In genomic region chr6:30740993-30741784, GRCh38 we compare ENCODE assay signal across 8 cellular contexts. TPM values are rescaled to one million over a fixed set of nuclear protein-coding genes. Genes with fewer than 3 reads are reported as not detected.
DNase-seq lines count a peak whose midpoint lies in the region; ATAC-seq and TF ChIP-seq lines count a peak whose summit lies in the region.

No MANE protein-coding gene starts in this region.

- peak overlapping the region; percentile 83 to 96 (median 92) for H3K4me3 Mint-ChIP-seq in naive B cell

- peak overlapping the region; percentile 52 for H3K4me3 ChIP-seq in AG09309 (ENCODE audit: control insufficient read depth, low read depth, low read length)
- H3K4me3 ChIP-seq in cardiac fibroblast (replicated peaks in 1 of 2; ENCODE audit: low read depth in 2 of 2, low read length in 2 of 2): peak overlapping the region; percentile 64 to 99

- no peaks in the 10 kb centered on the region for H3K36me3 Mint-ChIP-seq in naive B cell

- DNase-seq in AG09309 (ENCODE audit: low read depth): no peak
- DNase-seq in M059J (ENCODE audit: low read depth): peak; percentile 59
- DNase-seq in cardiac fibroblast (ENCODE audit: low read depth in 2 of 2): peak; percentile 48 to 65
- no peak for DNase-seq in naive B cell
- DNase-seq in RPMI8226: no peak
- no peak for DNase-seq in DMS153 (lab: John Stamatoyannopoulos, UW)

- TF ChIP-seq CTCF in AG09309 (IDR thresholded peaks at IDR 0.05; ENCODE audit: control insufficient read depth, insufficient read depth, low read depth, low read length, missing control alignments): no peak
- TF ChIP-seq CTCF in cardiac fibroblast (IDR thresholded peaks at IDR 0.05; ENCODE audit: low read depth, low read length): no peak

- H3K27me3 Mint-ChIP-seq in naive B cell: no peaks in the 10 kb centered on the region

- ATAC-seq in naive B cell (ENCODE audit: low read depth in 2 of 2): no peak
- no peak for ATAC-seq in HG03280 (IDR thresholded peaks at IDR 0.05; ENCODE audit: unreplicated experiment)
- ATAC-seq in HG02840 (IDR thresholded peaks at IDR 0.05; ENCODE audit: low FRiP score, unreplicated experiment): no peak

- H3K9me3 Mint-ChIP-seq in naive B cell: no peaks in the 10 kb centered on the region

- H3K27ac Mint-ChIP-seq in naive B cell: peak overlapping the region in 5 of 6 donors; percentile 41 to 84 (median 66)

- peaks cover 47 to 55% (median 51%) of the 10 kb centered on the region in 3 donors for H3K4me1 Mint-ChIP-seq in naive B cell

RNA-seq across cellular contexts. Expression of gene FLOT1, which starts 1.3 kb away (rescaled TPM):
- 194 and 244 TPM in 2 replicates for total RNA-seq in M059J (2014; rRNA removed; shearing (Covaris generic))
- polyA plus RNA-seq in naive B cell (ENCODE audit: low read depth in 6 of 6): 10 to 100 TPM; 43.5 to 65.2 (median 52.4) TPM

RNA-seq across cellular contexts. Expression of gene IER3, which starts 3.2 kb away (rescaled TPM):
- 348 and 388 TPM in 2 replicates for total RNA-seq in M059J (2014; rRNA removed; shearing (Covaris generic))
- polyA plus RNA-seq in naive B cell (ENCODE audit: low read depth in 6 of 6): under 1 TPM in 1 of 6 donors, not detected in 5; 0.31 TPM

RNA-seq across cellular contexts. Expression of gene TUBB, which starts 21.0 kb away (rescaled TPM):
- 1,768 and 1,968 TPM in 2 replicates for total RNA-seq in M059J (2014; rRNA removed; shearing (Covaris generic))
- 100 to 1,000 TPM in 1 of 6 donors, 10 to 100 TPM in 5; 37.9 to 104 (median 73.3) TPM for polyA plus RNA-seq in naive B cell (ENCODE audit: low read depth in 6 of 6)

RNA-seq across cellular contexts. Expression of gene MDC1, which starts 24.1 kb away (rescaled TPM):
- 9.9 and 10.9 TPM in 2 replicates for total RNA-seq in M059J (2014; rRNA removed; shearing (Covaris generic))
- polyA plus RNA-seq in naive B cell (ENCODE audit: low read depth in 6 of 6): 1 to 10 TPM; 2.0 to 8.3 (median 3.5) TPM

RNA-seq across cellular contexts. Expression of gene NRM, which starts 50.4 kb away (rescaled TPM):
- 36.3 and 38.2 TPM in 2 replicates for total RNA-seq in M059J (2014; rRNA removed; shearing (Covaris generic))
- polyA plus RNA-seq in naive B cell (ENCODE audit: low read depth in 6 of 6): 10 to 100 TPM; 37.3 to 72.1 (median 45.4) TPM

Comparison
In these comparisons a context has a peak if more than half of its experiments do, and no peak if none do; other contexts are left out.
1. DNase-seq: peak in M059J (single experiment) and cardiac fibroblast (2 of 2); none in AG09309 (single experiment), naive B cell (single experiment), RPMI8226 (single experiment) and DMS153 (single experiment).